8 cellular contexts compared by ENCODE assay signal in the genomic region with DNA sequence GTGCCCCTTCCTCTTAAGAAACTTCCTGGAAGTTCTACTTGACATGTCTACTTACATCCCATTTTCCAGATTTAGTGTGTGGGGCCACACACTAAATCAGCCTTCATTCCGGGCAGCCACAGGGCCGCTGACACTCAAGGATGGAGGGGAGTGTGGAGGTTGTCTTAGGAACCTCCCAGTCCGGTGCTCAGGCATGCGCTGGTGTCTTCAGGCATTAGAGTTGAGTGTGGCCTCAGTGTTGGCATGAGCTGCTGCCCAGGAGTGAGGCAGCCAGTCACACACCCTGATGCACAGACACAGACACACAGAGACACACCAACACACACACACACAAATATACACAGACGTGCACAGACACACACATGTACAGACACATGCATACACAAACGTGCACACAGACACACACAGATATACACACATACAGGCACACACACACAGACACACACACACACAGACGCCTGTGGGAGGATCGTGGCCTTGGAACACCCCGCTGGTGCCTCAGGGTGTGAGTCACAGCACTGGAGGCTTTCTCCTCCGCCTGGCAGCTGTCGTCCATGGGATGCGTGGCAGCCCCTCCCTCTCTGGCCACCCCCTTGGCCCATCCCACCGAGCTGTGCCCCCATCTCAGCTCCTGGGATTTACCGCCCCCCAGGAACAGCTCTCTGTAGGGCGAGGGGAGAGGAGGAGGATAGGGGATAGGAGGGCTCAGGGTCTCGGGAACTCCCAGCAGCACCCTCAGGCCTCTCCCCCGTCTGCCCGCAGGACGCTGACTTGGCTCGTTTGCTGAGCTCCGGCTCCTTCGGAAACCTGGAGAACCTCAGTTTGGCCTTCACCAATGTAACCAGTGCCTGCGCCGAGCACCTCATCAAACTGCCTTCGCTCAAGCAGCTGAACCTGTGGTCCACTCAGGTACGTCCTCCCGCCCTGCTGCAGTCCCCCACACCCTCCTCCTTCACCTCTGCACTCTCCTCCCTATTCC.
DNase-seq lines count a peak whose midpoint lies in the region; ATAC-seq and TF ChIP-seq lines count a peak whose summit lies in the region.

No MANE protein-coding gene starts in this region.

- H3K36me3 ChIP-seq in breast epithelium (no peaks in the 10 kb centered on the region), adipocyte (ENCODE audit: control insufficient read depth, insufficient read depth, low read length, severe bottlenecking) (peaks cover 76% of the 10 kb centered on the region), vagina (peaks cover 0 to 54% of the 10 kb centered on the region in 2 donors), gastroesophageal sphincter (peaks cover 0 to 96% of the 10 kb centered on the region in 2 donors)

- TF ChIP-seq POLR2A in breast epithelium (IDR thresholded peaks at IDR 0.05) (no peak), vagina (IDR thresholded peaks at IDR 0.05) (no peak), gastroesophageal sphincter (IDR thresholded peaks at IDR 0.05) (no peak)

- H3K36me3 Mint-ChIP-seq in MCF 10A (ENCODE audit: insufficient read depth, unreplicated experiment), result peaks cover 61% of the 10 kb centered on the region

- no peaks in the 10 kb centered on the region for H3K9me3 ChIP-seq in breast epithelium
- no peaks in the 10 kb centered on the region for H3K9me3 ChIP-seq in adipocyte (ENCODE audit: control insufficient read depth, low read length)
- no peaks in the 10 kb centered on the region for H3K9me3 ChIP-seq in vagina
- H3K9me3 ChIP-seq in gastroesophageal sphincter, result no peaks in the 10 kb centered on the region

- DNase-seq in MCF 10A (ENCODE audit: unreplicated experiment) (peak; percentile 46), breast epithelium (ENCODE audit: low spot score in 2 of 2) (no peak), adipocyte (ENCODE audit: low read depth) (peak; percentile 83), kidney glomerular epithelial cell (lab: John Stamatoyannopoulos, UW) (peak; percentile 52), vagina (ENCODE audit: extremely low spot score in 2 of 2) (no peak), NCI-H526 (lab: John Stamatoyannopoulos, UW) (no peak), globus pallidus (ENCODE audit: low spot score) (no peak)

- H3K27me3 Mint-ChIP-seq in MCF 10A (ENCODE audit: insufficient read depth, unreplicated experiment), result no peaks in the 10 kb centered on the region

- no peak for ATAC-seq in gastroesophageal sphincter

- no peak overlapping the region for H3K4me3 ChIP-seq in breast epithelium
- peak overlapping the region; percentile 68 for H3K4me3 ChIP-seq in adipocyte (ENCODE audit: low read length)
- H3K4me3 ChIP-seq in vagina, result peak overlapping the region; percentile 33 to 36
- H3K4me3 ChIP-seq in gastroesophageal sphincter, result no peak overlapping the region

- WGBS in gastroesophageal sphincter (ENCODE audit: low coverage in 1 of 2), 2 donors, result 81 to 87% methylated on average over 8 to 12 of the region's 27 CpGs

- no peak for TF ChIP-seq EP300 in gastroesophageal sphincter (IDR thresholded peaks at IDR 0.05)

- POLR2A ChIA-PET in MCF 10A (lab: Yijun Ruan, JAX), result no interaction called here

- no peak overlapping the region for H3K27ac ChIP-seq in breast epithelium
- H3K27ac ChIP-seq in vagina, result peak overlapping the region; percentile 77
- H3K27ac ChIP-seq in gastroesophageal sphincter, result no peak overlapping the region

- H3K4me1 Mint-ChIP-seq in MCF 10A (ENCODE audit: insufficient read depth, unreplicated experiment), result peaks cover 16% of the 10 kb centered on the region

- H3K9me3 Mint-ChIP-seq in MCF 10A (ENCODE audit: unreplicated experiment), result no peaks in the 10 kb centered on the region

- intact Hi-C loops in MCF 10A (cut with micrococcal nuclease) (no loop called here), breast epithelium (cut with DNase I; ENCODE audit: low total_unique reads) (loop anchor here (10.0 kb wide), 1 partner anchor 299 kb away; no protein-coding TSS in a partner anchor), vagina (cut with DNase I) (no loop called here)

- no peak for TF ChIP-seq CTCF in MCF 10A (IDR thresholded peaks at IDR 0.05; ENCODE audit: unreplicated experiment)
- TF ChIP-seq CTCF in breast epithelium (IDR thresholded peaks at IDR 0.05), result no peak
- no peak for TF ChIP-seq CTCF in vagina (IDR thresholded peaks at IDR 0.05)
- TF ChIP-seq CTCF in gastroesophageal sphincter (IDR thresholded peaks at IDR 0.05), result no peak

- BruUV-seq in MCF 10A (replicated peaks; lab: Mats Ljungman, UMichigan), result no TSS peak

- H3K27ac Mint-ChIP-seq in MCF 10A (ENCODE audit: low read depth, unreplicated experiment), result peak overlapping the region; percentile 46

- H3K4me3 Mint-ChIP-seq in MCF 10A (ENCODE audit: unreplicated experiment), result no peak overlapping the region

- CTCF ChIA-PET in MCF 10A (lab: Yijun Ruan, JAX), result interaction anchor here (0.7 to 1.4 kb wide), 2 partner anchors 27 to 299 kb away, joined by 3 to 4 read pairs; no protein-coding TSS in a partner anchor

- H3K27me3 ChIP-seq in breast epithelium (no peaks in the 10 kb centered on the region), adipocyte (replicated peaks; ENCODE audit: control insufficient read depth, insufficient read depth, low read length) (no peaks in the 10 kb centered on the region), vagina (no peaks in the 10 kb centered on the region), gastroesophageal sphincter (no peaks in the 10 kb centered on the region)

- peak overlapping the region; percentile 68 for H3K9ac ChIP-seq in adipocyte (ENCODE audit: low read length)

- no peaks in the 10 kb centered on the region for H3K4me1 ChIP-seq in breast epithelium
- peaks cover 17% of the 10 kb centered on the region for H3K4me1 ChIP-seq in adipocyte (ENCODE audit: control insufficient read depth, insufficient read depth, low read length)
- H3K4me1 ChIP-seq in vagina, result peaks cover 33% of the 10 kb centered on the region
- H3K4me1 ChIP-seq in gastroesophageal sphincter, result peaks cover 0 to 24% (median 0%) of the 10 kb centered on the region in 3 donors

Comparison
In these comparisons a context has a peak if more than half of its experiments do, and no peak if none do; other contexts are left out.
1. DNase-seq: peak in MCF 10A (single experiment), adipocyte (single experiment) and kidney glomerular epithelial cell (single experiment); none in breast epithelium (0 of 2), vagina (0 of 2), NCI-H526 (0 of 2) and globus pallidus (single experiment).
2. H3K4me3 ChIP-seq: peak in adipocyte (single experiment) and vagina (2 of 2); none in breast epithelium (0 of 3) and gastroesophageal sphincter (0 of 2).